12 cellular contexts compared by ENCODE assay signal in the genomic region with DNA sequence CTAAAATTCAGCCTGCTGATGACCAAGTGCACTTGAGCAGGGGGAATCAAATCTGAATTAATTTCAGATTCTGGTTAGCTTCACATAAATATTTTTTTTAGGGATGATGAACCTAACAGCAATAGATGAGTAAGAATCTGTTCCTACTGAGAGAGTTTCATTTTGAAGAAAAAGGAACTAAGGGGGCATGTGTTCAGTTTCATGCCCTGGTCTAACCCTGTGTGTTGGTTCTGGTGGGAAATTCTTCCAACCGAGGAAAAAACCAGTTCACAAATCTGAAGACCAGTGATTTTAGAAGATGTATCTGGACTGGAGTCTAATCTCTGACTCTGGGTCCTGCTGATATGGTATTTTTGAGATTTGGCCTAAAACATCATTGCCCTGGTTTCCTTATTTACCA.
DNase-seq lines count a peak whose midpoint lies in the region; ATAC-seq and TF ChIP-seq lines count a peak whose summit lies in the region.
"Had no signal": no experiment of that assay in that cellular context is flagged by ENCODE, and none has a peak within 500 bp of the region (broad histone marks: within the 10 kb centered on the region; RNA-seq: fewer than 3 reads in every experiment).

No MANE protein-coding gene starts in this region.

- peak overlapping the region; percentile 58 for H3K27ac Mint-ChIP-seq in dendritic cell treated with granulocyte-macrophage colony-stimulating factor and Interleukin-4, amounts not matched to agents 40 ng/mL and 50 ng/mL, for 4 days

- DNase-seq in GM12865 (ENCODE audit: low read depth), result peak; percentile 68
- peak; percentile 35 for DNase-seq in KBM-7
- DNase-seq in HuH-7.5 (ENCODE audit: low spot score), result no peak
- no peak for DNase-seq in NCI-H2081 (lab: John Stamatoyannopoulos, UW)
- no peak for DNase-seq in activated gamma-delta T cell treated with Interleukin-2 at 50 U/mL for 16 hours
- no peak for DNase-seq in NCI-H1417 treated with DMSO at 0.1 percent for 48 hours (lab: John Stamatoyannopoulos, UW)
- DNase-seq: activated CD8-positive, alpha-beta memory T cell treated with anti-CD3 and anti-CD28 coated beads, Interleukin-2, amount 50 U/mL, for 4 hours; DMS53; NCI-H187 had no signal

- TF ChIP-seq CTCF in GM12865 (IDR thresholded peaks at IDR 0.05; ENCODE audit: insufficient read depth, low read depth, low read length, missing control alignments), result no peak

- no peak overlapping the region for H3K4me3 Mint-ChIP-seq in dendritic cell treated with granulocyte-macrophage colony-stimulating factor and Interleukin-4, amounts not matched to agents 40 ng/mL and 50 ng/mL, for 4 days

- peaks cover 67% of the 10 kb centered on the region for H3K4me1 Mint-ChIP-seq in dendritic cell treated with granulocyte-macrophage colony-stimulating factor and Interleukin-4, amounts not matched to agents 40 ng/mL and 50 ng/mL, for 4 days (ENCODE audit: low read depth)

- in situ Hi-C loops in KBM-7 (cut with MboI; ENCODE audit: low pct_unique_long_range_greater_than_20kb, low sequenced_read_pairs), result no loop called here

- no peaks in the 10 kb centered on the region for H3K9me3 Mint-ChIP-seq in dendritic cell treated with granulocyte-macrophage colony-stimulating factor and Interleukin-4, amounts not matched to agents 40 ng/mL and 50 ng/mL, for 4 days

- intact Hi-C loops in dendritic cell treated with granulocyte-macrophage colony-stimulating factor and Interleukin-4, amounts not matched to agents 40 ng/mL and 50 ng/mL, for 4 days (cut with micrococcal nuclease), result no loop called here

- peak; percentile 34 for ATAC-seq in GM19463 (IDR thresholded peaks at IDR 0.05; ENCODE audit: unreplicated experiment)
- ATAC-seq: gastroesophageal sphincter had no signal

- H3K27me3 Mint-ChIP-seq in dendritic cell treated with granulocyte-macrophage colony-stimulating factor and Interleukin-4, amounts not matched to agents 40 ng/mL and 50 ng/mL, for 4 days, result no peaks in the 10 kb centered on the region

- H3K36me3 Mint-ChIP-seq in dendritic cell treated with granulocyte-macrophage colony-stimulating factor and Interleukin-4, amounts not matched to agents 40 ng/mL and 50 ng/mL, for 4 days (ENCODE audit: low read depth), result no peaks in the 10 kb centered on the region

- no peak overlapping the region for H3K4me3 ChIP-seq in GM12865 (ENCODE audit: low read depth, low read length)
- H3K4me3 ChIP-seq: gastroesophageal sphincter had no signal

Comparison
In these comparisons a context has a peak if more than half of its experiments do, and no peak if none do; other contexts are left out.
1. DNase-seq: peak in GM12865 (single experiment) and KBM-7 (single experiment); none in HuH-7.5 (single experiment), NCI-H2081 (0 of 2), activated gamma-delta T cell treated with Interleukin-2 at 50 U/mL for 16 hours (single experiment) and NCI-H1417 treated with DMSO at 0.1 percent for 48 hours (single experiment).